1 cellular context compared by ENCODE assay signal in the genomic region with DNA sequence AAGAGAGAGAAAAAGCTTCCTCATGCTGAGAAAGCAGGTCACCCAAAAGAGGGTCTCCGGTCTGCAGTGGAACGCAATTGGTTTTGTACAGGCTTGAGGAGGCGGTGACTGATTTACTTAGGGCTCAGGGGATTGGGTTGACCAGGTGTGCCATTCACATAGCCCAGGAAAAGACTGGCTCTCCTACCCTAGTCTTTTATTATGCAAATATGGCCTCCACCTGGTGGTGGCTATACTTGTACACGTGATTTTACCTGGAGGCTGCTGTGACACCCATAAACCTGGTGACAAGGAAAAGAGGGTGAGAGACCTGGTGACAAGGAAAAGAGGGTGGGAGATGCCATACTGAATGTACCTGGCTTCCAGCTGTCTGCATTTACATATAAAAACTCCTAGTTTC.
TF ChIP-seq lines count a peak whose summit lies in the region.

No MANE protein-coding gene starts in this region.

TF ChIP-seq in GM23338, 12 proteins besides CTCF, POLR2A, EP300 and RAD21 (continued from another document):
- TF ChIP-seq, protein P1, sequence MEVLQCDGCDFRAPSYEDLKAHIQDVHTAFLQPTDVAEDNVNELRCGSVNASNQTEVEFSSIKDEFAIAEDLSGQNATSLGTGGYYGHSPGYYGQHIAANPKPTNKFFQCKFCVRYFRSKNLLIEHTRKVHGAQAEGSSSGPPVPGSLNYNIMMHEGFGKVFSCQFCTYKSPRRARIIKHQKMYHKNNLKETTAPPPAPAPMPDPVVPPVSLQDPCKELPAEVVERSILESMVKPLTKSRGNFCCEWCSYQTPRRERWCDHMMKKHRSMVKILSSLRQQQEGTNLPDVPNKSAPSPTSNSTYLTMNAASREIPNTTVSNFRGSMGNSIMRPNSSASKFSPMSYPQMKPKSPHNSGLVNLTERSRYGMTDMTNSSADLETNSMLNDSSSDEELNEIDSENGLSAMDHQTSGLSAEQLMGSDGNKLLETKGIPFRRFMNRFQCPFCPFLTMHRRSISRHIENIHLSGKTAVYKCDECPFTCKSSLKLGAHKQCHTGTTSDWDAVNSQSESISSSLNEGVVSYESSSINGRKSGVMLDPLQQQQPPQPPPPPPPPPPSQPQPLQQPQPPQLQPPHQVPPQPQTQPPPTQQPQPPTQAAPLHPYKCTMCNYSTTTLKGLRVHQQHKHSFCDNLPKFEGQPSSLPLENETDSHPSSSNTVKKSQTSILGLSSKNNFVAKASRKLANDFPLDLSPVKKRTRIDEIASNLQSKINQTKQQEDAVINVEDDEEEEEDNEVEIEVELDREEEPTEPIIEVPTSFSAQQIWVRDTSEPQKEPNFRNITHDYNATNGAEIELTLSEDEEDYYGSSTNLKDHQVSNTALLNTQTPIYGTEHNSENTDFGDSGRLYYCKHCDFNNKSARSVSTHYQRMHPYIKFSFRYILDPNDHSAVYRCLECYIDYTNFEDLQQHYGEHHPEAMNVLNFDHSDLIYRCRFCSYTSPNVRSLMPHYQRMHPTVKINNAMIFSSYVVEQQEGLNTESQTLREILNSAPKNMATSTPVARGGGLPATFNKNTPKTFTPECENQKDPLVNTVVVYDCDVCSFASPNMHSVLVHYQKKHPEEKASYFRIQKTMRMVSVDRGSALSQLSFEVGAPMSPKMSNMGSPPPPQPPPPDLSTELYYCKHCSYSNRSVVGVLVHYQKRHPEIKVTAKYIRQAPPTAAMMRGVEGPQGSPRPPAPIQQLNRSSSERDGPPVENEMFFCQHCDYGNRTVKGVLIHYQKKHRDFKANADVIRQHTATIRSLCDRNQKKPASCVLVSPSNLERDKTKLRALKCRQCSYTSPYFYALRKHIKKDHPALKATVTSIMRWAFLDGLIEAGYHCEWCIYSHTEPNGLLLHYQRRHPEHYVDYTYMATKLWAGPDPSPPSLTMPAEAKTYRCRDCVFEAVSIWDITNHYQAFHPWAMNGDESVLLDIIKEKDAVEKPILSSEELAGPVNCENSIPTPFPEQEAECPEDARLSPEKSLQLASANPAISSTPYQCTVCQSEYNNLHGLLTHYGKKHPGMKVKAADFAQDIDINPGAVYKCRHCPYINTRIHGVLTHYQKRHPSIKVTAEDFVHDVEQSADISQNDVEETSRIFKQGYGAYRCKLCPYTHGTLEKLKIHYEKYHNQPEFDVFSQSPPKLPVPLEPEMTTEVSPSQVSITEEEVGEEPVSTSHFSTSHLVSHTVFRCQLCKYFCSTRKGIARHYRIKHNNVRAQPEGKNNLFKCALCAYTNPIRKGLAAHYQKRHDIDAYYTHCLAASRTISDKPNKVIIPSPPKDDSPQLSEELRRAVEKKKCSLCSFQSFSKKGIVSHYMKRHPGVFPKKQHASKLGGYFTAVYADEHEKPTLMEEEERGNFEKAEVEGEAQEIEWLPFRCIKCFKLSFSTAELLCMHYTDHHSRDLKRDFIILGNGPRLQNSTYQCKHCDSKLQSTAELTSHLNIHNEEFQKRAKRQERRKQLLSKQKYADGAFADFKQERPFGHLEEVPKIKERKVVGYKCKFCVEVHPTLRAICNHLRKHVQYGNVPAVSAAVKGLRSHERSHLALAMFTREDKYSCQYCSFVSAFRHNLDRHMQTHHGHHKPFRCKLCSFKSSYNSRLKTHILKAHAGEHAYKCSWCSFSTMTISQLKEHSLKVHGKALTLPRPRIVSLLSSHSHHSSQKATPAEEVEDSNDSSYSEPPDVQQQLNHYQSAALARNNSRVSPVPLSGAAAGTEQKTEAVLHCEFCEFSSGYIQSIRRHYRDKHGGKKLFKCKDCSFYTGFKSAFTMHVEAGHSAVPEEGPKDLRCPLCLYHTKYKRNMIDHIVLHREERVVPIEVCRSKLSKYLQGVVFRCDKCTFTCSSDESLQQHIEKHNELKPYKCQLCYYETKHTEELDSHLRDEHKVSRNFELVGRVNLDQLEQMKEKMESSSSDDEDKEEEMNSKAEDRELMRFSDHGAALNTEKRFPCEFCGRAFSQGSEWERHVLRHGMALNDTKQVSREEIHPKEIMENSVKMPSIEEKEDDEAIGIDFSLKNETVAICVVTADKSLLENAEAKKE (CRISPR knock-in tag; IDR thresholded peaks at IDR 0.05): no peak
- TF ChIP-seq STAT1 (IDR thresholded peaks at IDR 0.05; ENCODE audit: unreplicated experiment): no peak
